In the genomic region with DNA sequence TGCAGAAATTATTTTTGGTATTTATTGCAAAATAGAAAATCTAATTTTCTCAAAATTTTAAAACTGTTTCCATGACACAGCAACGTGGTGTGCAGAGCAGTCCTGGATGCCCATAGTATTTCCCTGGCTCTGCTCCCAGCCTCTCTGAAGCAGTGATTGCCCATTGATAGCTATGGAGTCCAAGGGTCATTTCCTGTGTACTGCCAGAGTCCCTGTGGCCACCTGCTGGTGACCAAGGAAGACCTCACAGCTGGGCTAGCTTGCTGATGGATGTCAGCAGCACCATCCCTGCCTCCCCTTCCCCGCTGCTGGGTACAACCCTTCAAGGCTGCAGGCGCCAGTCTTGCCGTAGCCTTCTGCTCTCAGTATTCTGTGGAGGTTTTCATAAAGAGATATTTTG, we compare ENCODE assay signal across 15 cellular contexts.
DNase-seq lines count a peak whose midpoint lies in the region; ATAC-seq and TF ChIP-seq lines count a peak whose summit lies in the region.
"Had no signal": no experiment of that assay in that cellular context is flagged by ENCODE, and none has a peak within 500 bp of the region (broad histone marks: within the 10 kb centered on the region; RNA-seq: fewer than 3 reads in every experiment).

No MANE protein-coding gene starts in this region.

- ATAC-seq in naive thymus-derived CD4-positive, alpha-beta T cell, result no peak
- no peak for ATAC-seq in naive thymus-derived CD8-positive, alpha-beta T cell

- no peak overlapping the region for H3K27ac Mint-ChIP-seq in naive thymus-derived CD4-positive, alpha-beta T cell
- H3K27ac Mint-ChIP-seq in naive thymus-derived CD8-positive, alpha-beta T cell, result no peak overlapping the region
- H3K27ac Mint-ChIP-seq: activated T-helper 2 cell treated with anti-CD3 and anti-CD28 coated beads, Interferon-gamma antibody, Interleukin-2, Interleukin-4, amounts not matched to agents 10 μg/mL and 5 μg/mL and 100 μg/mL, durations not matched to agents 14 hours and 24 hours and 36 hours had no signal

- no peaks in the 10 kb centered on the region for H3K4me1 Mint-ChIP-seq in naive thymus-derived CD4-positive, alpha-beta T cell
- no peaks in the 10 kb centered on the region for H3K4me1 Mint-ChIP-seq in naive thymus-derived CD8-positive, alpha-beta T cell

- DNase-seq in BE2C, result peak; percentile 42
- DNase-seq in SW480 (ENCODE audit: low spot score), result peak; percentile 61
- no peak for DNase-seq in naive thymus-derived CD4-positive, alpha-beta T cell
- DNase-seq in effector CD4-positive, alpha-beta T cell, result no peak
- DNase-seq in naive thymus-derived CD8-positive, alpha-beta T cell, result no peak
- DNase-seq in cerebellar cortex (ENCODE audit: low spot score), result no peak
- DNase-seq: activated CD4-positive, alpha-beta T cell treated with anti-CD3 and anti-CD28 coated beads for 48 hours; AML-193; GF-D8; IMR-90; tibial artery had no signal

- intact Hi-C loops in naive thymus-derived CD4-positive, alpha-beta T cell (cut with micrococcal nuclease), result no loop called here

- POLR2A ChIA-PET in naive thymus-derived CD4-positive, alpha-beta T cell (lab: Charles Lee), result no interaction called here
- POLR2A ChIA-PET in naive thymus-derived CD8-positive, alpha-beta T cell (lab: Charles Lee), result no interaction called here

- no peak overlapping the region for H3K4me3 Mint-ChIP-seq in naive thymus-derived CD4-positive, alpha-beta T cell
- no peak overlapping the region for H3K4me3 Mint-ChIP-seq in naive thymus-derived CD8-positive, alpha-beta T cell

- TF ChIP-seq EP300 in Ishikawa (IDR thresholded peaks at IDR 0.05; ENCODE audit: borderline replicate concordance), result no peak

- H3K36me3 ChIP-seq in BE2C (no peaks in the 10 kb centered on the region), liver (ENCODE audit: control insufficient read depth in 4 of 4, insufficient read depth in 3 of 4, low read depth in 1 of 4, low read length in 3 of 4) (no peaks in the 10 kb centered on the region)
- H3K36me3 ChIP-seq in naive thymus-derived CD4-positive, alpha-beta T cell (ENCODE audit: control insufficient read depth in 2 of 3, insufficient read depth in 3 of 3, low read length in 3 of 3), result no peaks in the 10 kb centered on the region
- H3K36me3 ChIP-seq: tibial artery had no signal

- peaks cover 2 to 24% (median 21%) of the 10 kb centered on the region in 5 donors for H3K27me3 Mint-ChIP-seq in naive thymus-derived CD4-positive, alpha-beta T cell
- H3K27me3 Mint-ChIP-seq in naive thymus-derived CD8-positive, alpha-beta T cell, result peaks cover 9 to 32% (median 16%) of the 10 kb centered on the region in 5 donors

- H3K9me3 ChIP-seq in BE2C (no peaks in the 10 kb centered on the region), liver (ENCODE audit: control insufficient read depth in 4 of 4, low read length in 3 of 4) (no peaks in the 10 kb centered on the region)
- H3K9me3 ChIP-seq in naive thymus-derived CD4-positive, alpha-beta T cell (ENCODE audit: control insufficient read depth in 2 of 3, low read length in 3 of 3), result no peaks in the 10 kb centered on the region
- H3K9me3 ChIP-seq: tibial artery had no signal

- TF ChIP-seq RAD21 in Ishikawa (IDR thresholded peaks at IDR 0.05; ENCODE audit: low read depth) (peak; percentile 34), liver (IDR thresholded peaks at IDR 0.05) (peak; percentile 81 to 86)

- CTCF ChIA-PET in naive thymus-derived CD4-positive, alpha-beta T cell (lab: Charles Lee), result no interaction called here

- H3K9me3 Mint-ChIP-seq in naive thymus-derived CD4-positive, alpha-beta T cell, result peaks cover 0 to 5% (median 0%) of the 10 kb centered on the region in 11 donors
- H3K9me3 Mint-ChIP-seq in naive thymus-derived CD8-positive, alpha-beta T cell, result peaks cover 0 to 7% (median 3%) of the 10 kb centered on the region in 9 donors
- H3K9me3 Mint-ChIP-seq: activated T-helper 2 cell treated with anti-CD3 and anti-CD28 coated beads, Interferon-gamma antibody, Interleukin-2, Interleukin-4, amounts not matched to agents 10 μg/mL and 5 μg/mL and 100 μg/mL, durations not matched to agents 14 hours and 24 hours and 36 hours had no signal

- 66% methylated on average over 4 of the region's 4 CpGs for WGBS in liver

- H3K27me3 ChIP-seq in BE2C (no peaks in the 10 kb centered on the region), liver (ENCODE audit: control insufficient read depth in 4 of 4, insufficient read depth in 4 of 4, low read length in 3 of 4) (peaks cover 0 to 3% (median 1%) of the 10 kb centered on the region in 4 donors)
- H3K27me3 ChIP-seq in naive thymus-derived CD4-positive, alpha-beta T cell (ENCODE audit: control insufficient read depth in 2 of 2, insufficient read depth in 2 of 2, low read length in 2 of 2), result no peaks in the 10 kb centered on the region
- H3K27me3 ChIP-seq: tibial artery had no signal

- H3K36me3 Mint-ChIP-seq in naive thymus-derived CD4-positive, alpha-beta T cell, result no peaks in the 10 kb centered on the region
- no peaks in the 10 kb centered on the region for H3K36me3 Mint-ChIP-seq in naive thymus-derived CD8-positive, alpha-beta T cell

- H3K9ac ChIP-seq in liver (ENCODE audit: low read depth in 1 of 2, low read length in 2 of 2), result no peak overlapping the region

- no peak overlapping the region for H3K27ac ChIP-seq in liver (ENCODE audit: low read depth in 1 of 2, low read length in 2 of 2)
- no peak overlapping the region for H3K27ac ChIP-seq in naive thymus-derived CD4-positive, alpha-beta T cell (ENCODE audit: low read depth, low read length)
- H3K27ac ChIP-seq: epithelial cell of prostate, tibial artery had no signal

- TF ChIP-seq CTCF in BE2C (IDR thresholded peaks at IDR 0.05; ENCODE audit: low read depth, low read length) (peak; percentile 49), liver (IDR thresholded peaks at IDR 0.05; ENCODE audit: low read depth, low read length, missing input control) (peak; percentile 52)

- H3K4me3 ChIP-seq in BE2C (ENCODE audit: low read depth, low read length), result no peak overlapping the region
- no peak overlapping the region for H3K4me3 ChIP-seq in liver (ENCODE audit: low read depth in 1 of 3, low read length in 3 of 3)
- H3K4me3 ChIP-seq in naive thymus-derived CD4-positive, alpha-beta T cell (ENCODE audit: low read length), result no peak overlapping the region
- H3K4me3 ChIP-seq: tibial artery had no signal

- H3K4me1 ChIP-seq in BE2C (peaks cover 7% of the 10 kb centered on the region), liver (ENCODE audit: control insufficient read depth in 4 of 4, insufficient read depth in 4 of 4, low read length in 3 of 4) (no peaks in the 10 kb centered on the region)
- H3K4me1 ChIP-seq in naive thymus-derived CD4-positive, alpha-beta T cell (ENCODE audit: control insufficient read depth in 2 of 2, insufficient read depth in 2 of 2, low read length in 2 of 2), result no peaks in the 10 kb centered on the region
- H3K4me1 ChIP-seq: tibial artery had no signal

TF ChIP-seq in Ishikawa, 13 proteins besides CTCF, POLR2A, EP300 and RAD21 (continues in another document):
- TF ChIP-seq, protein P1, sequence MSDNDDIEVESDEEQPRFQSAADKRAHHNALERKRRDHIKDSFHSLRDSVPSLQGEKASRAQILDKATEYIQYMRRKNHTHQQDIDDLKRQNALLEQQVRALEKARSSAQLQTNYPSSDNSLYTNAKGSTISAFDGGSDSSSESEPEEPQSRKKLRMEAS (IDR thresholded peaks at IDR 0.05), result no peak
- TF ChIP-seq TCF12 (IDR thresholded peaks at IDR 0.05; ENCODE audit: low read depth) (no peak), TEAD4 (IDR thresholded peaks at IDR 0.05) (no peak), NFIC (IDR thresholded peaks at IDR 0.05) (no peak)
- TF ChIP-seq, protein P2, sequence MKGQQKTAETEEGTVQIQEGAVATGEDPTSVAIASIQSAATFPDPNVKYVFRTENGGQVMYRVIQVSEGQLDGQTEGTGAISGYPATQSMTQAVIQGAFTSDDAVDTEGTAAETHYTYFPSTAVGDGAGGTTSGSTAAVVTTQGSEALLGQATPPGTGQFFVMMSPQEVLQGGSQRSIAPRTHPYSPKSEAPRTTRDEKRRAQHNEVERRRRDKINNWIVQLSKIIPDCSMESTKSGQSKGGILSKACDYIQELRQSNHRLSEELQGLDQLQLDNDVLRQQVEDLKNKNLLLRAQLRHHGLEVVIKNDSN (IDR thresholded peaks at IDR 0.05), result no peak

TF ChIP-seq in liver, 16 proteins besides CTCF, POLR2A, EP300 and RAD21 (continues in another document):
- TF ChIP-seq, protein P1 (IDR thresholded peaks at IDR 0.05), result peak; percentile 44
- TF ChIP-seq HNF4G (IDR thresholded peaks at IDR 0.05), result peak; percentile 95
- peak; percentile 23 for TF ChIP-seq YY1 (IDR thresholded peaks at IDR 0.05)
- TF ChIP-seq FOXA1 (IDR thresholded peaks at IDR 0.05), result no peak
- TF ChIP-seq SP1 (IDR thresholded peaks at IDR 0.05), result peak; percentile 65
- peak; percentile 57 to 66 for TF ChIP-seq RXRA (IDR thresholded peaks at IDR 0.05)
- TF ChIP-seq HNF4A (conservative IDR thresholded peaks at IDR 0.05), result peak; percentile 95
- TF ChIP-seq FOXA2 (IDR thresholded peaks at IDR 0.05), result no peak
- TF ChIP-seq JUND (IDR thresholded peaks at IDR 0.05), result peak in 1 of 2 donors; percentile 15
- TF ChIP-seq, protein P3, sequence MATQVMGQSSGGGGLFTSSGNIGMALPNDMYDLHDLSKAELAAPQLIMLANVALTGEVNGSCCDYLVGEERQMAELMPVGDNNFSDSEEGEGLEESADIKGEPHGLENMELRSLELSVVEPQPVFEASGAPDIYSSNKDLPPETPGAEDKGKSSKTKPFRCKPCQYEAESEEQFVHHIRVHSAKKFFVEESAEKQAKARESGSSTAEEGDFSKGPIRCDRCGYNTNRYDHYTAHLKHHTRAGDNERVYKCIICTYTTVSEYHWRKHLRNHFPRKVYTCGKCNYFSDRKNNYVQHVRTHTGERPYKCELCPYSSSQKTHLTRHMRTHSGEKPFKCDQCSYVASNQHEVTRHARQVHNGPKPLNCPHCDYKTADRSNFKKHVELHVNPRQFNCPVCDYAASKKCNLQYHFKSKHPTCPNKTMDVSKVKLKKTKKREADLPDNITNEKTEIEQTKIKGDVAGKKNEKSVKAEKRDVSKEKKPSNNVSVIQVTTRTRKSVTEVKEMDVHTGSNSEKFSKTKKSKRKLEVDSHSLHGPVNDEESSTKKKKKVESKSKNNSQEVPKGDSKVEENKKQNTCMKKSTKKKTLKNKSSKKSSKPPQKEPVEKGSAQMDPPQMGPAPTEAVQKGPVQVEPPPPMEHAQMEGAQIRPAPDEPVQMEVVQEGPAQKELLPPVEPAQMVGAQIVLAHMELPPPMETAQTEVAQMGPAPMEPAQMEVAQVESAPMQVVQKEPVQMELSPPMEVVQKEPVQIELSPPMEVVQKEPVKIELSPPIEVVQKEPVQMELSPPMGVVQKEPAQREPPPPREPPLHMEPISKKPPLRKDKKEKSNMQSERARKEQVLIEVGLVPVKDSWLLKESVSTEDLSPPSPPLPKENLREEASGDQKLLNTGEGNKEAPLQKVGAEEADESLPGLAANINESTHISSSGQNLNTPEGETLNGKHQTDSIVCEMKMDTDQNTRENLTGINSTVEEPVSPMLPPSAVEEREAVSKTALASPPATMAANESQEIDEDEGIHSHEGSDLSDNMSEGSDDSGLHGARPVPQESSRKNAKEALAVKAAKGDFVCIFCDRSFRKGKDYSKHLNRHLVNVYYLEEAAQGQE (IDR thresholded peaks at IDR 0.05), result no peak

Comparison
In these comparisons a context has a peak if more than half of its experiments do, and no peak if none do; other contexts are left out.
1. DNase-seq: peak in BE2C (single experiment) and SW480 (single experiment); none in naive thymus-derived CD4-positive, alpha-beta T cell (0 of 9), effector CD4-positive, alpha-beta T cell (single experiment), naive thymus-derived CD8-positive, alpha-beta T cell (0 of 10) and cerebellar cortex (single experiment).